ENCODE assay signal across 26 cellular contexts in the genomic region with DNA sequence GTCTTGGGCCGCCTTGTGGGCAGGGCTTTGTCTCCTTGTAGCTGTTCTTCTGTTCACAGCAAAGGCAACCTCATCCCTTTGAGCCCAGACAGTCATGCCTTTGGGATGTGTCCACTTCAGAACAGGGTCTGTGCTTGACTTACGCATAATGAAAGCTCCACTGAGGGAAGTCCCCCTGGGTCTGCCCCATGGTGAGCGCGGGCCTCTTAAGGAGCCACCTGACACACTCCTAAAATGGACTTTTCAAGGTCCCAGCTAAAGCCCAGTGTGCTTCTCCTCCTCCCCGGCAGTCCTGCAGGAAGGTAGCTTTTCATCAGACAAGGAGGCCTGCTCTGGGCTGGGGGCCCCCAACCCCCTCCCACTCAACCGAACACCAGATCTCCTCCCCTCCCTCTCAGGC.
"Had no signal": no experiment of that assay in that cellular context is flagged by ENCODE, and none has a peak within 500 bp of the region (broad histone marks: within the 10 kb centered on the region; RNA-seq: fewer than 3 reads in every experiment).

No MANE protein-coding gene starts in this region.

- ATAC-seq: effector memory CD8-positive, alpha-beta T cell; esophagus mucosa; gastrocnemius medialis; heart right ventricle; left cardiac atrium; left lung; left ventricle myocardium superior; lower lobe of right lung; mucosa of descending colon; naive thymus-derived CD8-positive, alpha-beta T cell had no signal

- H3K27ac ChIP-seq: epithelial cell of prostate, esophagus squamous epithelium, gastrocnemius medialis, heart right ventricle, left lung, lower lobe of right lung had no signal

- FAIRE-seq: endometrium, islet of Langerhans, keratinocyte had no signal

- H3K9me3 ChIP-seq: esophagus squamous epithelium, gastrocnemius medialis, heart right ventricle, left lung, lower lobe of right lung, mucosa of descending colon had no signal

- DNase-seq: cortex of kidney; effector CD8-positive, alpha-beta T cell; effector memory CD8-positive, alpha-beta T cell; endodermal cell; erythroblast; esophagus squamous epithelium; foreskin fibroblast; foreskin melanocyte; gastrocnemius medialis; glutamatergic neuron; head of caudate nucleus; heart right ventricle; hippocampal formation; left cardiac atrium; left lung; left ventricle myocardium superior; lower lobe of right lung; mesenchymal stem cell; mucosa of descending colon; naive B cell had no signal

- H3K27me3 ChIP-seq: gastrocnemius medialis, left lung had no signal

- H3K4me3 ChIP-seq: esophagus squamous epithelium, gastrocnemius medialis, heart right ventricle, left lung, lower lobe of right lung, mucosa of descending colon had no signal

- H3K4me1 ChIP-seq: left lung, lower lobe of right lung had no signal

- H3K36me3 ChIP-seq: esophagus squamous epithelium, gastrocnemius medialis, heart right ventricle, left lung, lower lobe of right lung had no signal
